Comparison of ENCODE assay signal across 12 cellular contexts in genomic region chr5:37773809-37774208, GRCh38.
DNase-seq lines count a peak whose midpoint lies in the region; ATAC-seq and TF ChIP-seq lines count a peak whose summit lies in the region.
"Had no signal": no experiment of that assay in that cellular context is flagged by ENCODE, and none has a peak within 500 bp of the region (broad histone marks: within the 10 kb centered on the region; RNA-seq: fewer than 3 reads in every experiment).

No MANE protein-coding gene starts in this region.

- H4K20me1 ChIP-seq in osteoblast (ENCODE audit: insufficient read depth, low read length): no peaks in the 10 kb centered on the region

- DNase-seq in NCI-H226 (peak; percentile 34), brain microvascular endothelial cell (no peak), osteoblast (ENCODE audit: insufficient read length, low spot score, missing footprints) (no peak), NCI-H524 (lab: John Stamatoyannopoulos, UW) (no peak), left lobe of liver (ENCODE audit: low spot score) (no peak)
- no peak for DNase-seq in activated naive CD4-positive, alpha-beta T cell treated with anti-CD3 and anti-CD28 coated beads, Interleukin-2, amount 50 U/mL, for 16 hours
- DNase-seq: C1 segment of cervical spinal cord, DMS153, DND-41, GDM1 had no signal

- TF ChIP-seq CTCF in brain microvascular endothelial cell (IDR thresholded peaks at IDR 0.05; ENCODE audit: low read depth, low read length, missing control alignments) (no peak), osteoblast (IDR thresholded peaks at IDR 0.05; ENCODE audit: extremely low read depth, low read depth, low read length) (no peak)

- H3K27me3 ChIP-seq in brain microvascular endothelial cell (replicated peaks): no peaks in the 10 kb centered on the region
- no peaks in the 10 kb centered on the region for H3K27me3 ChIP-seq in osteoblast (ENCODE audit: insufficient read depth, low read length)

- H3K27ac ChIP-seq in brain microvascular endothelial cell (peak overlapping the region; percentile 99), osteoblast (ENCODE audit: low read depth, low read length) (peak overlapping the region; percentile 95)

- H3K4me1 ChIP-seq in osteoblast (ENCODE audit: insufficient read depth, low read length): peaks cover 51% of the 10 kb centered on the region
- H3K4me1 ChIP-seq: HAP-1 had no signal

- no peak for ATAC-seq in GM18502 (IDR thresholded peaks at IDR 0.05; ENCODE audit: poor library complexity, unreplicated experiment)
- ATAC-seq in left lobe of liver: no peak

- H2AFZ ChIP-seq in osteoblast (ENCODE audit: low read length): no peak overlapping the region

- in situ Hi-C loops in brain microvascular endothelial cell (cut with HindIII; ENCODE audit: low pct_ligation_motif_present, low sequenced_read_pairs): no loop called here

- no peak overlapping the region for H3K4me2 ChIP-seq in osteoblast (ENCODE audit: insufficient read depth, low read length)

- no peaks in the 10 kb centered on the region for H3K79me2 ChIP-seq in osteoblast (ENCODE audit: insufficient read depth, low read length)

- H3K4me3 ChIP-seq in brain microvascular endothelial cell (ENCODE audit: low read depth, low read length) (no peak overlapping the region), osteoblast (ENCODE audit: insufficient read depth, low read length) (no peak overlapping the region)
- H3K4me3 ChIP-seq: HAP-1 had no signal

- H3K36me3 ChIP-seq in brain microvascular endothelial cell (replicated peaks) (no peaks in the 10 kb centered on the region), osteoblast (ENCODE audit: insufficient read depth, low read length) (no peaks in the 10 kb centered on the region)
- H3K36me3 ChIP-seq: HAP-1 had no signal

- no peaks in the 10 kb centered on the region for H3K9me3 ChIP-seq in osteoblast (ENCODE audit: low read depth, low read length)
